In the genomic region with DNA sequence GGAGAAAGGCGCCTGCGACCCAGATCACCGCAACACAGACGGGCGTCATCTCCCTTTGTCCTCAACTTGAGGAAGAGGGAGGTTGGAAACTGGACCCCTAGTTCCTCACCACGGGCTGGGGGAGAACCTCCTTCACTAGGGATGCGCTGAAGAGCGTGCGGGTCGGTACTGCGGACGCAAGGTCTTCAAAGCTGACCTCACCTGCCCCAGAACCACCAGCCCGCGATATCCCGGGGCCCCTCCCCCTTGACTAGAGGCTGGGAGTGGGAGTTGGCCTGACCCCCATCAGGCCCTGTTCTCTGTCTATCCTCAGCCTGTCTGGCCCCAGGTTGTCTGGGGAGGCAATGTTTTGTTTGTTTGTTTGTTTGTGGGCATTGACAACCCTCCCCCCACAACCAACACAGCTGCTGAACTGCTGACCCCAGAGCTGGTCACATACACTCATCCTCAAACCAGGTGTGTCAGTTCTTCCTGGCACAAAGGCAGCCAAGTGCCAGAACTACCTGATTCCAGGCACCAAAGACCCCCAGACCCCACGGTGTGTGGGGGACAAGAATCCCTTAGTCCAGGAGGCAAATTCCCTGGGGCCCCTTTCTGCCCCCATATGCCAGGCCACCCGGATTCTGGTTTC, we compare ENCODE assay signal across 1 cellular context.
TF ChIP-seq lines count a peak whose summit lies in the region.

No MANE protein-coding gene starts in this region.

TF ChIP-seq in HEK293, 187 proteins besides CTCF, POLR2A, EP300 and RAD21 (continued from another document):
- TF ChIP-seq ZNF654 (tag by site-specific recombination; IDR thresholded peaks at IDR 0.05; ENCODE audit: low read depth) (no peak), ZNF133 (tag by site-specific recombination; IDR thresholded peaks at IDR 0.05) (no peak), SP3 (tag by site-specific recombination; IDR thresholded peaks at IDR 0.05) (0 out of 2 replicates have a peak, but pooled peaks have one; percentile 21), ZNF121 (tag by site-specific recombination; IDR thresholded peaks at IDR 0.05) (no peak), ZBTB1 (tag by site-specific recombination; IDR thresholded peaks at IDR 0.05) (no peak), ZNF16 (tag by site-specific recombination; IDR thresholded peaks at IDR 0.05; ENCODE audit: low read depth) (no peak), ZBTB8A (tag by site-specific recombination; IDR thresholded peaks at IDR 0.05) (peak; percentile 65), MZF1 (tag by site-specific recombination; IDR thresholded peaks at IDR 0.05; ENCODE audit: borderline replicate concordance) (no peak), ZNF544 (tag by site-specific recombination; IDR thresholded peaks at IDR 0.05) (no peak), ZFP69B (tag by site-specific recombination; IDR thresholded peaks at IDR 0.05) (no peak), ZNF239 (tag by site-specific recombination; IDR thresholded peaks at IDR 0.05) (no peak), ZNF501 (tag by site-specific recombination; IDR thresholded peaks at IDR 0.05) (peak; percentile 0; the same call in 1 of the 2 replicates), ZNF510 (tag by site-specific recombination; IDR thresholded peaks at IDR 0.05; ENCODE audit: insufficient replicate concordance) (no peak), ZXDB (tag by site-specific recombination; IDR thresholded peaks at IDR 0.05) (peak; percentile 9; the same call in 1 of the 2 replicates), ZFHX2 (tag by site-specific recombination; conservative IDR thresholded peaks at IDR 0.05) (no peak), ZNF157 (tag by site-specific recombination; IDR thresholded peaks at IDR 0.05) (no peak), REPIN1 (tag by site-specific recombination; IDR thresholded peaks at IDR 0.05; ENCODE audit: low read depth) (no peak), SCRT1 (tag by site-specific recombination; IDR thresholded peaks at IDR 0.05; ENCODE audit: borderline replicate concordance) (no peak), ZNF626 (tag by site-specific recombination; IDR thresholded peaks at IDR 0.05) (no peak), ZNF426 (tag by site-specific recombination; IDR thresholded peaks at IDR 0.05) (no peak), ZNF549 (tag by site-specific recombination; IDR thresholded peaks at IDR 0.05) (no peak), ZNF48 (tag by site-specific recombination; IDR thresholded peaks at IDR 0.05) (no peak), ZNF350 (tag by site-specific recombination; IDR thresholded peaks at IDR 0.05) (no peak), ZNF600 (tag by site-specific recombination; IDR thresholded peaks at IDR 0.05) (no peak; the same call in 1 of the 2 replicates), ZNF221 (tag by site-specific recombination; IDR thresholded peaks at IDR 0.05; ENCODE audit: borderline replicate concordance) (no peak), ZNF174 (tag by site-specific recombination; IDR thresholded peaks at IDR 0.05) (no peak), ZBTB20 (tag by site-specific recombination; IDR thresholded peaks at IDR 0.05) (0 out of 2 replicates have a peak, but pooled peaks have one; percentile 24), GLIS2 (tag by site-specific recombination; IDR thresholded peaks at IDR 0.05) (peak; percentile 35; the same call in 1 of the 2 replicates), ZNF473 (tag by site-specific recombination; IDR thresholded peaks at IDR 0.05) (no peak), ZNF223 (tag by site-specific recombination; IDR thresholded peaks at IDR 0.05) (no peak), ZNF514 (tag by site-specific recombination; IDR thresholded peaks at IDR 0.05) (no peak), BCL11B (tag by site-specific recombination; IDR thresholded peaks at IDR 0.05; ENCODE audit: low read depth) (no peak), ZNF23 (tag by site-specific recombination; IDR thresholded peaks at IDR 0.05; ENCODE audit: borderline replicate concordance) (no peak)
- TF ChIP-seq, protein P1, sequence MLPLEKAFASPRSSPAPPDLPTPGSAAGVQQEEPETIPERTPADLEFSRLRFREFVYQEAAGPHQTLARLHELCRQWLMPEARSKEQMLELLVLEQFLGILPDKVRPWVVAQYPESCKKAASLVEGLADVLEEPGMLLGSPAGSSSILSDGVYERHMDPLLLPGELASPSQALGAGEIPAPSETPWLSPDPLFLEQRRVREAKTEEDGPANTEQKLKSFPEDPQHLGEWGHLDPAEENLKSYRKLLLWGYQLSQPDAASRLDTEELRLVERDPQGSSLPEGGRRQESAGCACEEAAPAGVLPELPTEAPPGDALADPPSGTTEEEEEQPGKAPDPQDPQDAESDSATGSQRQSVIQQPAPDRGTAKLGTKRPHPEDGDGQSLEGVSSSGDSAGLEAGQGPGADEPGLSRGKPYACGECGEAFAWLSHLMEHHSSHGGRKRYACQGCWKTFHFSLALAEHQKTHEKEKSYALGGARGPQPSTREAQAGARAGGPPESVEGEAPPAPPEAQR (tag by site-specific recombination; IDR thresholded peaks at IDR 0.05): no peak
- TF ChIP-seq, protein P2, sequence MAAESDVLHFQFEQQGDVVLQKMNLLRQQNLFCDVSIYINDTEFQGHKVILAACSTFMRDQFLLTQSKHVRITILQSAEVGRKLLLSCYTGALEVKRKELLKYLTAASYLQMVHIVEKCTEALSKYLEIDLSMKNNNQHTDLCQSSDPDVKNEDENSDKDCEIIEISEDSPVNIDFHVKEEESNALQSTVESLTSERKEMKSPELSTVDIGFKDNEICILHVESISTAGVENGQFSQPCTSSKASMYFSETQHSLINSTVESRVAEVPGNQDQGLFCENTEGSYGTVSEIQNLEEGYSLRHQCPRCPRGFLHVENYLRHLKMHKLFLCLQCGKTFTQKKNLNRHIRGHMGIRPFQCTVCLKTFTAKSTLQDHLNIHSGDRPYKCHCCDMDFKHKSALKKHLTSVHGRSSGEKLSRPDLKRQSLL (tag by site-specific recombination; IDR thresholded peaks at IDR 0.05): no peak
- TF ChIP-seq, protein P3, sequence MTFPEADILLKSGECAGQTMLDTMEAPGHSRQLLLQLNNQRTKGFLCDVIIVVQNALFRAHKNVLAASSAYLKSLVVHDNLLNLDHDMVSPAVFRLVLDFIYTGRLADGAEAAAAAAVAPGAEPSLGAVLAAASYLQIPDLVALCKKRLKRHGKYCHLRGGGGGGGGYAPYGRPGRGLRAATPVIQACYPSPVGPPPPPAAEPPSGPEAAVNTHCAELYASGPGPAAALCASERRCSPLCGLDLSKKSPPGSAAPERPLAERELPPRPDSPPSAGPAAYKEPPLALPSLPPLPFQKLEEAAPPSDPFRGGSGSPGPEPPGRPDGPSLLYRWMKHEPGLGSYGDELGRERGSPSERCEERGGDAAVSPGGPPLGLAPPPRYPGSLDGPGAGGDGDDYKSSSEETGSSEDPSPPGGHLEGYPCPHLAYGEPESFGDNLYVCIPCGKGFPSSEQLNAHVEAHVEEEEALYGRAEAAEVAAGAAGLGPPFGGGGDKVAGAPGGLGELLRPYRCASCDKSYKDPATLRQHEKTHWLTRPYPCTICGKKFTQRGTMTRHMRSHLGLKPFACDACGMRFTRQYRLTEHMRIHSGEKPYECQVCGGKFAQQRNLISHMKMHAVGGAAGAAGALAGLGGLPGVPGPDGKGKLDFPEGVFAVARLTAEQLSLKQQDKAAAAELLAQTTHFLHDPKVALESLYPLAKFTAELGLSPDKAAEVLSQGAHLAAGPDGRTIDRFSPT (tag by site-specific recombination; IDR thresholded peaks at IDR 0.05): 0 out of 2 replicates have a peak, but pooled peaks have one; percentile 3
- TF ChIP-seq, protein P4, sequence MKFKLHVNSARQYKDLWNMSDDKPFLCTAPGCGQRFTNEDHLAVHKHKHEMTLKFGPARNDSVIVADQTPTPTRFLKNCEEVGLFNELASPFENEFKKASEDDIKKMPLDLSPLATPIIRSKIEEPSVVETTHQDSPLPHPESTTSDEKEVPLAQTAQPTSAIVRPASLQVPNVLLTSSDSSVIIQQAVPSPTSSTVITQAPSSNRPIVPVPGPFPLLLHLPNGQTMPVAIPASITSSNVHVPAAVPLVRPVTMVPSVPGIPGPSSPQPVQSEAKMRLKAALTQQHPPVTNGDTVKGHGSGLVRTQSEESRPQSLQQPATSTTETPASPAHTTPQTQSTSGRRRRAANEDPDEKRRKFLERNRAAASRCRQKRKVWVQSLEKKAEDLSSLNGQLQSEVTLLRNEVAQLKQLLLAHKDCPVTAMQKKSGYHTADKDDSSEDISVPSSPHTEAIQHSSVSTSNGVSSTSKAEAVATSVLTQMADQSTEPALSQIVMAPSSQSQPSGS (tag by site-specific recombination; IDR thresholded peaks at IDR 0.05; ENCODE audit: low read depth): no peak
- TF ChIP-seq, protein P5, sequence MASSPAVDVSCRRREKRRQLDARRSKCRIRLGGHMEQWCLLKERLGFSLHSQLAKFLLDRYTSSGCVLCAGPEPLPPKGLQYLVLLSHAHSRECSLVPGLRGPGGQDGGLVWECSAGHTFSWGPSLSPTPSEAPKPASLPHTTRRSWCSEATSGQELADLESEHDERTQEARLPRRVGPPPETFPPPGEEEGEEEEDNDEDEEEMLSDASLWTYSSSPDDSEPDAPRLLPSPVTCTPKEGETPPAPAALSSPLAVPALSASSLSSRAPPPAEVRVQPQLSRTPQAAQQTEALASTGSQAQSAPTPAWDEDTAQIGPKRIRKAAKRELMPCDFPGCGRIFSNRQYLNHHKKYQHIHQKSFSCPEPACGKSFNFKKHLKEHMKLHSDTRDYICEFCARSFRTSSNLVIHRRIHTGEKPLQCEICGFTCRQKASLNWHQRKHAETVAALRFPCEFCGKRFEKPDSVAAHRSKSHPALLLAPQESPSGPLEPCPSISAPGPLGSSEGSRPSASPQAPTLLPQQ (tag by site-specific recombination; IDR thresholded peaks at IDR 0.05): 0 out of 2 replicates have a peak, but pooled peaks have one; percentile 1
- TF ChIP-seq, protein P6, sequence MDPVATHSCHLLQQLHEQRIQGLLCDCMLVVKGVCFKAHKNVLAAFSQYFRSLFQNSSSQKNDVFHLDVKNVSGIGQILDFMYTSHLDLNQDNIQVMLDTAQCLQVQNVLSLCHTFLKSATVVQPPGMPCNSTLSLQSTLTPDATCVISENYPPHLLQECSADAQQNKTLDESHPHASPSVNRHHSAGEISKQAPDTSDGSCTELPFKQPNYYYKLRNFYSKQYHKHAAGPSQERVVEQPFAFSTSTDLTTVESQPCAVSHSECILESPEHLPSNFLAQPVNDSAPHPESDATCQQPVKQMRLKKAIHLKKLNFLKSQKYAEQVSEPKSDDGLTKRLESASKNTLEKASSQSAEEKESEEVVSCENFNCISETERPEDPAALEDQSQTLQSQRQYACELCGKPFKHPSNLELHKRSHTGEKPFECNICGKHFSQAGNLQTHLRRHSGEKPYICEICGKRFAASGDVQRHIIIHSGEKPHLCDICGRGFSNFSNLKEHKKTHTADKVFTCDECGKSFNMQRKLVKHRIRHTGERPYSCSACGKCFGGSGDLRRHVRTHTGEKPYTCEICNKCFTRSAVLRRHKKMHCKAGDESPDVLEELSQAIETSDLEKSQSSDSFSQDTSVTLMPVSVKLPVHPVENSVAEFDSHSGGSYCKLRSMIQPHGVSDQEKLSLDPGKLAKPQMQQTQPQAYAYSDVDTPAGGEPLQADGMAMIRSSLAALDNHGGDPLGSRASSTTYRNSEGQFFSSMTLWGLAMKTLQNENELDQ (tag by site-specific recombination; IDR thresholded peaks at IDR 0.05; ENCODE audit: low read depth): no peak
- TF ChIP-seq, protein P7, sequence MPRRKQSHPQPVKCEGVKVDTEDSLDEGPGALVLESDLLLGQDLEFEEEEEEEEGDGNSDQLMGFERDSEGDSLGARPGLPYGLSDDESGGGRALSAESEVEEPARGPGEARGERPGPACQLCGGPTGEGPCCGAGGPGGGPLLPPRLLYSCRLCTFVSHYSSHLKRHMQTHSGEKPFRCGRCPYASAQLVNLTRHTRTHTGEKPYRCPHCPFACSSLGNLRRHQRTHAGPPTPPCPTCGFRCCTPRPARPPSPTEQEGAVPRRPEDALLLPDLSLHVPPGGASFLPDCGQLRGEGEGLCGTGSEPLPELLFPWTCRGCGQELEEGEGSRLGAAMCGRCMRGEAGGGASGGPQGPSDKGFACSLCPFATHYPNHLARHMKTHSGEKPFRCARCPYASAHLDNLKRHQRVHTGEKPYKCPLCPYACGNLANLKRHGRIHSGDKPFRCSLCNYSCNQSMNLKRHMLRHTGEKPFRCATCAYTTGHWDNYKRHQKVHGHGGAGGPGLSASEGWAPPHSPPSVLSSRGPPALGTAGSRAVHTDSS (tag by site-specific recombination; IDR thresholded peaks at IDR 0.05): no peak
